1 cellular context compared by ENCODE assay signal in genomic region chr1:12080773-12081556, GRCh38.
TF ChIP-seq lines count a peak whose summit lies in the region.

No MANE protein-coding gene starts in this region.

TF ChIP-seq in HCT116, 20 proteins besides CTCF, POLR2A, EP300 and RAD21 (continued from another document):
- TF ChIP-seq REST (IDR thresholded peaks at IDR 0.05; ENCODE audit: low read depth): no peak
- TF ChIP-seq CBX3 (IDR thresholded peaks at IDR 0.05; ENCODE audit: low read depth): no peak
